Comparison of ENCODE assay signal across 11 cellular contexts in the genomic region with DNA sequence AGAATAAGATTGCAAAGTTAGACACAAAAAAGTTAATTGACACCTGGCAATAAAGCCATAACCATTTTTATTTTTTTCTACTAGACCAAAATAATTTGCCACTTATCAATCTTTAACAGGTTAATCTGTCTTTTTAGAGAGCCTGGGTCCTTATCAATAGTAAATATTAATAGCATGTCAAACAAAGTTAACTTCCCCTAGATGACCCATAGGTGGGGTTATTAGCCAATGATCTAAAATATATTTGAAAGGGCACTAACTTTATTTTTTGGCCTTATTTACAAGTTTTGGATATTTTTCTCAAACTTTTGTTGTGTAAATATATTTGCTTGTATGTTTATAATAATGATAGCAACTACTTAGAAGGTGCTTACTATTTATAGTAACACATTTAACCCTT. TPM values are rescaled to one million over a fixed set of nuclear protein-coding genes. Genes with fewer than 3 reads are reported as not detected.
DNase-seq lines count a peak whose midpoint lies in the region; ATAC-seq and TF ChIP-seq lines count a peak whose summit lies in the region.
"Had no signal": no experiment of that assay in that cellular context is flagged by ENCODE, and none has a peak within 500 bp of the region (broad histone marks: within the 10 kb centered on the region; RNA-seq: fewer than 3 reads in every experiment).

No MANE protein-coding gene starts in this region.

- H3K36me3 Mint-ChIP-seq in activated CD8-positive, alpha-beta T cell treated with anti-CD3 and anti-CD28 coated beads for 36 hours (ENCODE audit: low read depth): no peaks in the 10 kb centered on the region
- no peaks in the 10 kb centered on the region for H3K36me3 Mint-ChIP-seq in activated CD8-positive, alpha-beta T cell treated with anti-CD3 and anti-CD28 coated beads, Interleukin-2, amount 10 ng/mL, durations not matched to agents 7 days and 5 days (ENCODE audit: low read depth)
- H3K36me3 Mint-ChIP-seq in naive thymus-derived CD4-positive, alpha-beta T cell: no peaks in the 10 kb centered on the region

- no peak overlapping the region for H3K4me3 Mint-ChIP-seq in activated CD8-positive, alpha-beta T cell treated with anti-CD3 and anti-CD28 coated beads for 36 hours
- H3K4me3 Mint-ChIP-seq in activated CD8-positive, alpha-beta T cell treated with anti-CD3 and anti-CD28 coated beads, Interleukin-2, amount 10 ng/mL, durations not matched to agents 7 days and 5 days: no peak overlapping the region
- H3K4me3 Mint-ChIP-seq in naive thymus-derived CD4-positive, alpha-beta T cell: no peak overlapping the region

- no peak overlapping the region for H3K27ac ChIP-seq in upper lobe of left lung
- no peak overlapping the region for H3K27ac ChIP-seq in naive thymus-derived CD4-positive, alpha-beta T cell (ENCODE audit: low read depth, low read length)
- H3K27ac ChIP-seq: WERI-Rb-1 had no signal

- H3K27me3 ChIP-seq in upper lobe of left lung: no peaks in the 10 kb centered on the region
- peaks cover 0 to 3% of the 10 kb centered on the region in 2 donors for H3K27me3 ChIP-seq in naive thymus-derived CD4-positive, alpha-beta T cell (ENCODE audit: control insufficient read depth in 2 of 2, insufficient read depth in 2 of 2, low read length in 2 of 2)

- H3K4me3 ChIP-seq in fibroblast of pulmonary artery (replicated peaks; ENCODE audit: low read depth, low read length): no peak overlapping the region
- no peak overlapping the region for H3K4me3 ChIP-seq in upper lobe of left lung
- no peak overlapping the region for H3K4me3 ChIP-seq in naive thymus-derived CD4-positive, alpha-beta T cell (ENCODE audit: low read length)

- no peak for TF ChIP-seq POLR2A in upper lobe of left lung (IDR thresholded peaks at IDR 0.05)

- peaks cover 1% of the 10 kb centered on the region for H3K27me3 Mint-ChIP-seq in activated CD8-positive, alpha-beta T cell treated with anti-CD3 and anti-CD28 coated beads for 36 hours
- H3K27me3 Mint-ChIP-seq in activated CD8-positive, alpha-beta T cell treated with anti-CD3 and anti-CD28 coated beads, Interleukin-2, amount 10 ng/mL, durations not matched to agents 7 days and 5 days (ENCODE audit: low read depth): peaks cover 6% of the 10 kb centered on the region
- peaks cover 0 to 6% (median 0%) of the 10 kb centered on the region in 5 donors for H3K27me3 Mint-ChIP-seq in naive thymus-derived CD4-positive, alpha-beta T cell

- POLR2A ChIA-PET in activated CD8-positive, alpha-beta T cell treated with anti-CD3 and anti-CD28 coated beads for 36 hours (lab: Charles Lee): interaction anchor here (1.3 kb wide), 1 partner anchor 13 kb away, joined by 3 read pairs; no protein-coding TSS in a partner anchor
- POLR2A ChIA-PET in activated CD8-positive, alpha-beta T cell treated with anti-CD3 and anti-CD28 coated beads, Interleukin-2, amount 10 ng/mL, durations not matched to agents 7 days and 5 days (lab: Charles Lee): no interaction called here
- POLR2A ChIA-PET in naive thymus-derived CD4-positive, alpha-beta T cell (lab: Charles Lee): no interaction called here

- no peak for DNase-seq in activated CD8-positive, alpha-beta T cell treated with anti-CD3 and anti-CD28 coated beads for 36 hours
- DNase-seq in activated CD8-positive, alpha-beta T cell treated with anti-CD3 and anti-CD28 coated beads, Interleukin-2, amount 10 ng/mL, durations not matched to agents 7 days and 5 days: no peak
- DNase-seq in OCI-M1 (lab: John Stamatoyannopoulos, UW) (peak; percentile 34), fibroblast of pulmonary artery (ENCODE audit: low read depth) (peak; percentile 53), upper lobe of left lung (no peak), T-helper 1 cell (no peak)
- DNase-seq in naive thymus-derived CD4-positive, alpha-beta T cell: no peak
- DNase-seq in effector CD8-positive, alpha-beta T cell (lab: John Stamatoyannopoulos, UW): no peak
- DNase-seq: NCI-H1930; stimulated activated naive CD4-positive, alpha-beta T cell treated with Interleukin-2 at 50 U/mL for 16 hours; WERI-Rb-1 had no signal

- no peak overlapping the region for H3K27ac Mint-ChIP-seq in activated CD8-positive, alpha-beta T cell treated with anti-CD3 and anti-CD28 coated beads for 36 hours
- no peak overlapping the region for H3K27ac Mint-ChIP-seq in activated CD8-positive, alpha-beta T cell treated with anti-CD3 and anti-CD28 coated beads, Interleukin-2, amount 10 ng/mL, durations not matched to agents 7 days and 5 days
- no peak overlapping the region for H3K27ac Mint-ChIP-seq in naive thymus-derived CD4-positive, alpha-beta T cell

- H3K4me1 Mint-ChIP-seq in activated CD8-positive, alpha-beta T cell treated with anti-CD3 and anti-CD28 coated beads for 36 hours (ENCODE audit: low read depth): peaks cover 2% of the 10 kb centered on the region
- H3K4me1 Mint-ChIP-seq in activated CD8-positive, alpha-beta T cell treated with anti-CD3 and anti-CD28 coated beads, Interleukin-2, amount 10 ng/mL, durations not matched to agents 7 days and 5 days (ENCODE audit: low read depth): peaks cover 5% of the 10 kb centered on the region
- peaks cover 0 to under 1% (median 0%) of the 10 kb centered on the region in 7 donors for H3K4me1 Mint-ChIP-seq in naive thymus-derived CD4-positive, alpha-beta T cell

- peak; percentile 61 for TF ChIP-seq CTCF in activated CD8-positive, alpha-beta T cell treated with anti-CD3 and anti-CD28 coated beads for 36 hours (IDR thresholded peaks at IDR 0.05)
- TF ChIP-seq CTCF in fibroblast of pulmonary artery (IDR thresholded peaks at IDR 0.05; ENCODE audit: low read length, missing control alignments): peak; percentile 43
- peak; percentile 24 to 43 (median 32) for TF ChIP-seq CTCF in upper lobe of left lung (IDR thresholded peaks at IDR 0.05)

- H3K4me1 ChIP-seq in upper lobe of left lung: peaks cover 8 to 25% (median 22%) of the 10 kb centered on the region in 4 donors
- no peaks in the 10 kb centered on the region for H3K4me1 ChIP-seq in naive thymus-derived CD4-positive, alpha-beta T cell (ENCODE audit: control insufficient read depth in 2 of 2, insufficient read depth in 2 of 2, low read length in 2 of 2)

- H3K36me3 ChIP-seq in upper lobe of left lung: no peaks in the 10 kb centered on the region
- no peaks in the 10 kb centered on the region for H3K36me3 ChIP-seq in naive thymus-derived CD4-positive, alpha-beta T cell (ENCODE audit: control insufficient read depth in 2 of 3, insufficient read depth in 3 of 3, low read length in 3 of 3)
- H3K36me3 ChIP-seq: WERI-Rb-1 had no signal

- no peaks in the 10 kb centered on the region for H3K9me3 ChIP-seq in upper lobe of left lung
- H3K9me3 ChIP-seq in naive thymus-derived CD4-positive, alpha-beta T cell (ENCODE audit: control insufficient read depth in 2 of 3, low read length in 3 of 3): no peaks in the 10 kb centered on the region

- CTCF ChIA-PET in activated CD8-positive, alpha-beta T cell treated with anti-CD3 and anti-CD28 coated beads for 36 hours (lab: Charles Lee): interaction anchor here (1.2 to 1.4 kb wide), 2 partner anchors 89 to 129 kb away, joined by 3 to 9 read pairs; no protein-coding TSS in a partner anchor
- CTCF ChIA-PET in activated CD8-positive, alpha-beta T cell treated with anti-CD3 and anti-CD28 coated beads, Interleukin-2, amount 10 ng/mL, durations not matched to agents 7 days and 5 days (lab: Charles Lee): interaction anchor here (1.7 to 3.3 kb wide), 2 partner anchors 14 to 134 kb away, joined by 4 to 9 read pairs; no protein-coding TSS in a partner anchor
- CTCF ChIA-PET in naive thymus-derived CD4-positive, alpha-beta T cell (lab: Charles Lee): no interaction called here

- TF ChIP-seq EP300 in upper lobe of left lung (IDR thresholded peaks at IDR 0.05): no peak

- no peak for ATAC-seq in activated CD8-positive, alpha-beta T cell treated with anti-CD3 and anti-CD28 coated beads for 36 hours
- no peak for ATAC-seq in activated CD8-positive, alpha-beta T cell treated with anti-CD3 and anti-CD28 coated beads, Interleukin-2, amount 10 ng/mL, durations not matched to agents 7 days and 5 days
- ATAC-seq in upper lobe of left lung (ENCODE audit: low FRiP score in 2 of 2): no peak
- ATAC-seq in naive thymus-derived CD4-positive, alpha-beta T cell: no peak

- H3K9me3 Mint-ChIP-seq in activated CD8-positive, alpha-beta T cell treated with anti-CD3 and anti-CD28 coated beads for 36 hours: no peaks in the 10 kb centered on the region
- H3K9me3 Mint-ChIP-seq in activated CD8-positive, alpha-beta T cell treated with anti-CD3 and anti-CD28 coated beads, Interleukin-2, amount 10 ng/mL, durations not matched to agents 7 days and 5 days (ENCODE audit: insufficient read depth): no peaks in the 10 kb centered on the region
- no peaks in the 10 kb centered on the region for H3K9me3 Mint-ChIP-seq in naive thymus-derived CD4-positive, alpha-beta T cell

- intact Hi-C loops in activated CD8-positive, alpha-beta T cell treated with anti-CD3 and anti-CD28 coated beads for 36 hours (cut with micrococcal nuclease): no loop called here
- intact Hi-C loops in naive thymus-derived CD4-positive, alpha-beta T cell (cut with micrococcal nuclease): loop anchor here in 1 of 2 donors (1.0 kb wide), 1 partner anchor 88 kb away; no protein-coding TSS in a partner anchor

RNA-seq across cellular contexts. Expression of gene ANKRD33, which starts 3.9 kb away (rescaled TPM):
- total RNA-seq in activated CD8-positive, alpha-beta T cell treated with anti-CD3 and anti-CD28 coated beads for 36 hours: not detected
- total RNA-seq in activated CD8-positive, alpha-beta T cell treated with anti-CD3 and anti-CD28 coated beads, Interleukin-2, amount 10 ng/mL, durations not matched to agents 7 days and 5 days: not detected
- total RNA-seq in upper lobe of left lung: not detected
- total RNA-seq in naive thymus-derived CD4-positive, alpha-beta T cell: not detected
- not detected for polyA plus RNA-seq in naive thymus-derived CD4-positive, alpha-beta T cell

RNA-seq across cellular contexts. Expression of gene ACVRL1, which starts 15.5 kb away (rescaled TPM):
- not detected for total RNA-seq in activated CD8-positive, alpha-beta T cell treated with anti-CD3 and anti-CD28 coated beads for 36 hours
- total RNA-seq in activated CD8-positive, alpha-beta T cell treated with anti-CD3 and anti-CD28 coated beads, Interleukin-2, amount 10 ng/mL, durations not matched to agents 7 days and 5 days: not detected
- total RNA-seq in upper lobe of left lung: 100 to 1,000 TPM in 4 of 6 donors, 10 to 100 TPM in 2; 62.9 to 265 (median 180) TPM
- total RNA-seq in naive thymus-derived CD4-positive, alpha-beta T cell: under 1 TPM in 2 of 5 experiments, not detected in 3; 0.64 to 0.70 TPM
- polyA plus RNA-seq in naive thymus-derived CD4-positive, alpha-beta T cell: not detected

RNA-seq across cellular contexts. Expression of gene FIGNL2, which starts 43.3 kb away (rescaled TPM):
- total RNA-seq in activated CD8-positive, alpha-beta T cell treated with anti-CD3 and anti-CD28 coated beads for 36 hours: under 1 TPM; 0.40 to 0.43 TPM
- under 1 TPM; 0.32 to 0.37 TPM for total RNA-seq in activated CD8-positive, alpha-beta T cell treated with anti-CD3 and anti-CD28 coated beads, Interleukin-2, amount 10 ng/mL, durations not matched to agents 7 days and 5 days
- 1 to 10 TPM in 2 of 6 donors, under 1 TPM in 3, not detected in 1; 0.22 to 1.5 (median 0.39) TPM for total RNA-seq in upper lobe of left lung
- 1 to 10 TPM in 4 of 5 experiments, under 1 TPM in 1; 0.22 to 2.1 (median 1.5) TPM for total RNA-seq in naive thymus-derived CD4-positive, alpha-beta T cell
- polyA plus RNA-seq in naive thymus-derived CD4-positive, alpha-beta T cell: under 1 TPM in 1 of 2 donors, not detected in 1; 0.07 TPM

RNA-seq across cellular contexts. Expression of gene ACVR1B, which starts 59.7 kb away (rescaled TPM):
- 1 to 10 TPM; 7.5 to 8.6 TPM for total RNA-seq in activated CD8-positive, alpha-beta T cell treated with anti-CD3 and anti-CD28 coated beads for 36 hours
- 1 to 10 TPM; 7.8 to 8.8 TPM for total RNA-seq in activated CD8-positive, alpha-beta T cell treated with anti-CD3 and anti-CD28 coated beads, Interleukin-2, amount 10 ng/mL, durations not matched to agents 7 days and 5 days
- total RNA-seq in upper lobe of left lung: 10 to 100 TPM; 13.0 to 44.9 (median 23.6) TPM
- total RNA-seq in naive thymus-derived CD4-positive, alpha-beta T cell: 10 to 100 TPM in 4 of 5 experiments, 1 to 10 TPM in 1; 4.9 to 14.8 (median 14.2) TPM
- polyA plus RNA-seq in naive thymus-derived CD4-positive, alpha-beta T cell: 1 to 10 TPM; 2.5 to 2.9 TPM

Comparison
In these comparisons a context has a peak if more than half of its experiments do, and no peak if none do; other contexts are left out.
1. DNase-seq: peak in OCI-M1 (single experiment) and fibroblast of pulmonary artery (single experiment); none in activated CD8-positive, alpha-beta T cell treated with anti-CD3 and anti-CD28 coated beads for 36 hours (single experiment), activated CD8-positive, alpha-beta T cell treated with anti-CD3 and anti-CD28 coated beads, Interleukin-2, amount 10 ng/mL, durations not matched to agents 7 days and 5 days (single experiment), upper lobe of left lung (0 of 2), naive thymus-derived CD4-positive, alpha-beta T cell (0 of 9), T-helper 1 cell (0 of 5) and effector CD8-positive, alpha-beta T cell (single experiment).
2. RNA of gene ACVRL1, which starts 15.5 kb away (total RNA-seq): 62.9 to 265 TPM in upper lobe of left lung; 0.64 to 0.70 TPM in naive thymus-derived CD4-positive, alpha-beta T cell, not detected in activated CD8-positive, alpha-beta T cell treated with anti-CD3 and anti-CD28 coated beads for 36 hours and not detected in activated CD8-positive, alpha-beta T cell treated with anti-CD3 and anti-CD28 coated beads, Interleukin-2, amount 10 ng/mL, durations not matched to agents 7 days and 5 days; every median in the first group is over 10 times any median in the second.
3. Peak in every context shown above with its lines, with median percentiles within 50 percentile points of each other: CTCF ChIP-seq.